ENCODE assay signal across 7 cellular contexts in genomic region chr5:77318060-77318459, GRCh38.
"Had no signal": no experiment of that assay in that cellular context is flagged by ENCODE, and none has a peak within 500 bp of the region (broad histone marks: within the 10 kb centered on the region; RNA-seq: fewer than 3 reads in every experiment).

No MANE protein-coding gene starts in this region.

- H3K4me2 ChIP-seq: GM23338 had no signal

- H3K4me1 ChIP-seq: HAP-1 had no signal

- H3K36me3 ChIP-seq: HAP-1 had no signal

- H3K27ac ChIP-seq: HL-60 had no signal

- H2AFZ ChIP-seq: GM23338 had no signal

- ATAC-seq: GM23338, HCT116 had no signal

- H3K4me3 ChIP-seq: GM23338, HAP-1 had no signal

- H3K9me3 ChIP-seq: HAP-1 had no signal

- DNase-seq: H7, HFFc6, KG1 had no signal
